1 cellular context compared by ENCODE assay signal in genomic region chr15:79027532-79028410, GRCh38.
TF ChIP-seq lines count a peak whose summit lies in the region.

No MANE protein-coding gene starts in this region.

TF ChIP-seq in HepG2, 621 proteins besides CTCF, POLR2A, EP300 and RAD21 (continued from another document and continues in another):
- TF ChIP-seq PITX1 (CRISPR knock-in tag; IDR thresholded peaks at IDR 0.05) (no peak), ZNF205 (CRISPR knock-in tag; IDR thresholded peaks at IDR 0.05) (0 out of 2 replicates have a peak, but pooled peaks have one; percentile 44), MIER3 (CRISPR knock-in tag; IDR thresholded peaks at IDR 0.05; ENCODE audit: borderline replicate concordance) (no peak), HNF1A (IDR thresholded peaks at IDR 0.05; ENCODE audit: low read depth) (no peak), HNF1A (CRISPR knock-in tag; IDR thresholded peaks at IDR 0.05; ENCODE audit: borderline replicate concordance) (no peak), JUN (CRISPR knock-in tag; IDR thresholded peaks at IDR 0.05) (no peak), MYC (CRISPR knock-in tag; IDR thresholded peaks at IDR 0.05; ENCODE audit: borderline replicate concordance) (peak; percentile 3; the same call in 1 of the 2 replicates), ARID5B (CRISPR knock-in tag; IDR thresholded peaks at IDR 0.05) (peak; percentile 64; the same call in 1 of the 2 replicates), ZNF672 (CRISPR knock-in tag; IDR thresholded peaks at IDR 0.05) (no peak), SALL1 (CRISPR knock-in tag; IDR thresholded peaks at IDR 0.05) (peak; percentile 54), CSRNP1 (CRISPR knock-in tag; IDR thresholded peaks at IDR 0.05) (no peak), KDM2A (CRISPR knock-in tag; IDR thresholded peaks at IDR 0.05; ENCODE audit: borderline replicate concordance, low read depth) (no peak), ZNF382 (CRISPR knock-in tag; IDR thresholded peaks at IDR 0.05; ENCODE audit: borderline replicate concordance) (no peak), ZKSCAN8 (CRISPR knock-in tag; IDR thresholded peaks at IDR 0.05; ENCODE audit: borderline replicate concordance) (0 out of 2 replicates have a peak, but pooled peaks have one; percentile 53), TEAD3 (CRISPR knock-in tag; optimal IDR thresholded peaks at IDR 0.05; ENCODE audit: borderline replicate concordance) (peak; percentile 61), ZNF17 (CRISPR knock-in tag; IDR thresholded peaks at IDR 0.05) (no peak), ZNF687 (CRISPR knock-in tag; IDR thresholded peaks at IDR 0.05) (peak; percentile 88), KMT2B (CRISPR knock-in tag; IDR thresholded peaks at IDR 0.05) (no peak), KDM5B (CRISPR knock-in tag; IDR thresholded peaks at IDR 0.05; ENCODE audit: borderline replicate concordance) (no peak), HIC2 (CRISPR knock-in tag; IDR thresholded peaks at IDR 0.05; ENCODE audit: low read depth) (peak; percentile 69), TOPORS (CRISPR knock-in tag; IDR thresholded peaks at IDR 0.05) (no peak), ZNF24 (IDR thresholded peaks at IDR 0.05) (no peak), HNRNPUL1 (IDR thresholded peaks at IDR 0.05; ENCODE audit: low read depth, low read length) (no peak), GATAD2A (CRISPR knock-in tag; IDR thresholded peaks at IDR 0.05) (peak; percentile 30; the same call in 1 of the 2 replicates), ZNF281 (CRISPR knock-in tag; IDR thresholded peaks at IDR 0.05; ENCODE audit: borderline replicate concordance) (peak; percentile 91), FOXP4 (CRISPR knock-in tag; IDR thresholded peaks at IDR 0.05) (peak; percentile 25; the same call in 1 of the 2 replicates), ZBTB37 (CRISPR knock-in tag; IDR thresholded peaks at IDR 0.05) (no peak), ZNF232 (CRISPR knock-in tag; IDR thresholded peaks at IDR 0.05; ENCODE audit: borderline replicate concordance) (peak; percentile 25; the same call in 1 of the 2 replicates), MATR3 (CRISPR knock-in tag; IDR thresholded peaks at IDR 0.05) (no peak), WIZ (CRISPR knock-in tag; IDR thresholded peaks at IDR 0.05) (no peak), DRAP1 (CRISPR knock-in tag; IDR thresholded peaks at IDR 0.05) (no peak), TCF7L2 (IDR thresholded peaks at IDR 0.05; ENCODE audit: low read depth, low read length) (no peak), SP5 (CRISPR knock-in tag; IDR thresholded peaks at IDR 0.05; ENCODE audit: borderline replicate concordance, low read depth) (no peak), FOXP1 (IDR thresholded peaks at IDR 0.05) (no peak), FOXP1 (CRISPR knock-in tag; IDR thresholded peaks at IDR 0.05) (peak; percentile 56; the same call in 1 of the 2 replicates)
